1 cellular context compared by ENCODE assay signal in the genomic region with DNA sequence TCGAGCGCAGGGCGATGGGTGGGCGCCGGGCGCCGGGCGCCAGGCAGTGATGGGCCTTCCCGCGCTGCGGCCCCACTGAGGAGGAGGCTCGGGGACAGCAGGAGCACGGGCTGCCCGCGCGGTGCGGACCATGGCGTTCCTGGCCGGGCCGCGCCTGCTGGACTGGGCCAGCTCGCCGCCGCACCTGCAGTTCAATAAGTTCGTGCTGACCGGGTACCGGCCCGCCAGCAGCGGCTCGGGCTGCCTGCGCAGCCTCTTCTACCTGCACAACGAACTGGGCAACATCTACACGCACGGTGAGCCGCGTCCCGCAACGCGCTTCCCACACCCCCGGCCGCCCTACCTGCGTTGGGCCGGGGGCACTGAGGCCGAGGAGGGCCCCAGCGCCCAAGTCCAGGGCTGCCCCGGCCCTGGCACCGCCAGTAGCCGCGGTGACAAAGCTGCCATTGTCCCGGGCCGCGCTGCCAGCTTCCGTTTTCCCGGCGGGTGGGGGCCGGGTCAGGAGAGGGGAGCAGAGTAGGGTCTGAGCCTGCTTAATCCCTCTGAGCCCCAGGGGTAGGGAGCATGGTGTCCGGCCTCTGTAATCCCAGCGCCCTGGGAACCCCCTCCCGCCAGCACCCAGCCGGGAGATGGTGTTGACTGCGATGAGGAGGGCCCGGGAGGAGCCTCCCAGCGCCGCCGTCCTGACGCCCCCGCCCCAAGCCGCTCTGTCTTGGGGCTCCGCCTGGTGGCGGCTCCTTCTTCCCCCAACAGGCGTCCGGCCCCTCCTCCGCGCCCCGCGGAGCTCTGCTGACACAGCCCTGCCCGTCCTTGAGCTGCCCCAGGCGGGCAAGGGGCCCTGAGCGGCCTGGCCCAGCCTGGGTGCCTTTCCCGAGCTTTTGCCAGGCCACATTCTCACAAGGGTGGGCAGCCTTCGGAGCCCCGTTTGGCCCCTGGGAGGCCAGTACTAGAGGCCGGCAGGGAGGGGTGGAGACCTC.
A peak's percentile ranks its signal among the peaks of the same experiment; 100 is the strongest.
TF ChIP-seq lines count a peak whose summit lies in the region.

No MANE protein-coding gene starts in this region.

TF ChIP-seq in K562, 482 proteins besides CTCF, POLR2A, EP300 and RAD21 (continued from another document and continues in another):
- TF ChIP-seq, protein P1, sequence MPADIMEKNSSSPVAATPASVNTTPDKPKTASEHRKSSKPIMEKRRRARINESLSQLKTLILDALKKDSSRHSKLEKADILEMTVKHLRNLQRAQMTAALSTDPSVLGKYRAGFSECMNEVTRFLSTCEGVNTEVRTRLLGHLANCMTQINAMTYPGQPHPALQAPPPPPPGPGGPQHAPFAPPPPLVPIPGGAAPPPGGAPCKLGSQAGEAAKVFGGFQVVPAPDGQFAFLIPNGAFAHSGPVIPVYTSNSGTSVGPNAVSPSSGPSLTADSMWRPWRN (IDR thresholded peaks at IDR 0.05; ENCODE audit: low read depth), result no peak
- no peak for TF ChIP-seq HSF4 (CRISPR knock-in tag; IDR thresholded peaks at IDR 0.05; ENCODE audit: borderline replicate concordance)
- peak; percentile 62; the same call in 1 of the 2 replicates for TF ChIP-seq KAT7 (CRISPR knock-in tag; IDR thresholded peaks at IDR 0.05; ENCODE audit: borderline replicate concordance)
- TF ChIP-seq, protein P2, sequence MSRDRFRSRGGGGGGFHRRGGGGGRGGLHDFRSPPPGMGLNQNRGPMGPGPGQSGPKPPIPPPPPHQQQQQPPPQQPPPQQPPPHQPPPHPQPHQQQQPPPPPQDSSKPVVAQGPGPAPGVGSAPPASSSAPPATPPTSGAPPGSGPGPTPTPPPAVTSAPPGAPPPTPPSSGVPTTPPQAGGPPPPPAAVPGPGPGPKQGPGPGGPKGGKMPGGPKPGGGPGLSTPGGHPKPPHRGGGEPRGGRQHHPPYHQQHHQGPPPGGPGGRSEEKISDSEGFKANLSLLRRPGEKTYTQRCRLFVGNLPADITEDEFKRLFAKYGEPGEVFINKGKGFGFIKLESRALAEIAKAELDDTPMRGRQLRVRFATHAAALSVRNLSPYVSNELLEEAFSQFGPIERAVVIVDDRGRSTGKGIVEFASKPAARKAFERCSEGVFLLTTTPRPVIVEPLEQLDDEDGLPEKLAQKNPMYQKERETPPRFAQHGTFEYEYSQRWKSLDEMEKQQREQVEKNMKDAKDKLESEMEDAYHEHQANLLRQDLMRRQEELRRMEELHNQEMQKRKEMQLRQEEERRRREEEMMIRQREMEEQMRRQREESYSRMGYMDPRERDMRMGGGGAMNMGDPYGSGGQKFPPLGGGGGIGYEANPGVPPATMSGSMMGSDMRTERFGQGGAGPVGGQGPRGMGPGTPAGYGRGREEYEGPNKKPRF (IDR thresholded peaks at IDR 0.05; ENCODE audit: low read depth, low read length), result no peak
- TF ChIP-seq HDAC1 (IDR thresholded peaks at IDR 0.05), result peak in 1 of 2 experiments; percentile 56; a peak in 2 of 4 replicates
- TF ChIP-seq ZKSCAN1 (IDR thresholded peaks at IDR 0.05; ENCODE audit: low read depth, low read length), result no peak
- TF ChIP-seq NFATC3 (IDR thresholded peaks at IDR 0.05), result no peak
- TF ChIP-seq ZNF583 (CRISPR knock-in tag; IDR thresholded peaks at IDR 0.05), result 0 out of 2 replicates have a peak, but pooled peaks have one; percentile 46
- TF ChIP-seq ESRRB (CRISPR knock-in tag; IDR thresholded peaks at IDR 0.05; ENCODE audit: borderline replicate concordance), result no peak
- TF ChIP-seq BRCA1 (IDR thresholded peaks at IDR 0.05), result no peak
- no peak for TF ChIP-seq BRCA1 (CRISPR knock-in tag; IDR thresholded peaks at IDR 0.05)
- TF ChIP-seq, protein P3, sequence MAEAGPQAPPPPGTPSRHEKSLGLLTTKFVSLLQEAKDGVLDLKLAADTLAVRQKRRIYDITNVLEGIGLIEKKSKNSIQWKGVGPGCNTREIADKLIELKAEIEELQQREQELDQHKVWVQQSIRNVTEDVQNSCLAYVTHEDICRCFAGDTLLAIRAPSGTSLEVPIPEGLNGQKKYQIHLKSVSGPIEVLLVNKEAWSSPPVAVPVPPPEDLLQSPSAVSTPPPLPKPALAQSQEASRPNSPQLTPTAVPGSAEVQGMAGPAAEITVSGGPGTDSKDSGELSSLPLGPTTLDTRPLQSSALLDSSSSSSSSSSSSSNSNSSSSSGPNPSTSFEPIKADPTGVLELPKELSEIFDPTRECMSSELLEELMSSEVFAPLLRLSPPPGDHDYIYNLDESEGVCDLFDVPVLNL (CRISPR knock-in tag; IDR thresholded peaks at IDR 0.05; ENCODE audit: low read depth), result no peak
- no peak for TF ChIP-seq CBX2 (IDR thresholded peaks at IDR 0.05; ENCODE audit: insufficient read depth, low read length, poor library complexity, severe bottlenecking)
- TF ChIP-seq COPS2 (conservative IDR thresholded peaks at IDR 0.05), result no peak
- TF ChIP-seq HDGF (IDR thresholded peaks at IDR 0.05), result no peak
- no peak for TF ChIP-seq GTF2F1 (IDR thresholded peaks at IDR 0.05; ENCODE audit: low read depth, low read length)
- TF ChIP-seq, protein P4, sequence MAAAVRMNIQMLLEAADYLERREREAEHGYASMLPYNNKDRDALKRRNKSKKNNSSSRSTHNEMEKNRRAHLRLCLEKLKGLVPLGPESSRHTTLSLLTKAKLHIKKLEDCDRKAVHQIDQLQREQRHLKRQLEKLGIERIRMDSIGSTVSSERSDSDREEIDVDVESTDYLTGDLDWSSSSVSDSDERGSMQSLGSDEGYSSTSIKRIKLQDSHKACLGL (CRISPR knock-in tag; IDR thresholded peaks at IDR 0.05; ENCODE audit: borderline replicate concordance, poor library complexity, severe bottlenecking), result no peak
- no peak for TF ChIP-seq TAF15 (IDR thresholded peaks at IDR 0.05; ENCODE audit: low read depth, low read length)
- no peak for TF ChIP-seq SMAD2 (IDR thresholded peaks at IDR 0.05; ENCODE audit: low read depth, low read length)
- no peak for TF ChIP-seq ZNF668 (CRISPR knock-in tag; IDR thresholded peaks at IDR 0.05)
- TF ChIP-seq ZNF780A (CRISPR knock-in tag; IDR thresholded peaks at IDR 0.05), result no peak
- TF ChIP-seq, protein P5, sequence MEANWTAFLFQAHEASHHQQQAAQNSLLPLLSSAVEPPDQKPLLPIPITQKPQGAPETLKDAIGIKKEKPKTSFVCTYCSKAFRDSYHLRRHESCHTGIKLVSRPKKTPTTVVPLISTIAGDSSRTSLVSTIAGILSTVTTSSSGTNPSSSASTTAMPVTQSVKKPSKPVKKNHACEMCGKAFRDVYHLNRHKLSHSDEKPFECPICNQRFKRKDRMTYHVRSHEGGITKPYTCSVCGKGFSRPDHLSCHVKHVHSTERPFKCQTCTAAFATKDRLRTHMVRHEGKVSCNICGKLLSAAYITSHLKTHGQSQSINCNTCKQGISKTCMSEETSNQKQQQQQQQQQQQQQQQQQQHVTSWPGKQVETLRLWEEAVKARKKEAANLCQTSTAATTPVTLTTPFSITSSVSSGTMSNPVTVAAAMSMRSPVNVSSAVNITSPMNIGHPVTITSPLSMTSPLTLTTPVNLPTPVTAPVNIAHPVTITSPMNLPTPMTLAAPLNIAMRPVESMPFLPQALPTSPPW (CRISPR knock-in tag; IDR thresholded peaks at IDR 0.05), result peak; percentile 93
- TF ChIP-seq, protein P6, sequence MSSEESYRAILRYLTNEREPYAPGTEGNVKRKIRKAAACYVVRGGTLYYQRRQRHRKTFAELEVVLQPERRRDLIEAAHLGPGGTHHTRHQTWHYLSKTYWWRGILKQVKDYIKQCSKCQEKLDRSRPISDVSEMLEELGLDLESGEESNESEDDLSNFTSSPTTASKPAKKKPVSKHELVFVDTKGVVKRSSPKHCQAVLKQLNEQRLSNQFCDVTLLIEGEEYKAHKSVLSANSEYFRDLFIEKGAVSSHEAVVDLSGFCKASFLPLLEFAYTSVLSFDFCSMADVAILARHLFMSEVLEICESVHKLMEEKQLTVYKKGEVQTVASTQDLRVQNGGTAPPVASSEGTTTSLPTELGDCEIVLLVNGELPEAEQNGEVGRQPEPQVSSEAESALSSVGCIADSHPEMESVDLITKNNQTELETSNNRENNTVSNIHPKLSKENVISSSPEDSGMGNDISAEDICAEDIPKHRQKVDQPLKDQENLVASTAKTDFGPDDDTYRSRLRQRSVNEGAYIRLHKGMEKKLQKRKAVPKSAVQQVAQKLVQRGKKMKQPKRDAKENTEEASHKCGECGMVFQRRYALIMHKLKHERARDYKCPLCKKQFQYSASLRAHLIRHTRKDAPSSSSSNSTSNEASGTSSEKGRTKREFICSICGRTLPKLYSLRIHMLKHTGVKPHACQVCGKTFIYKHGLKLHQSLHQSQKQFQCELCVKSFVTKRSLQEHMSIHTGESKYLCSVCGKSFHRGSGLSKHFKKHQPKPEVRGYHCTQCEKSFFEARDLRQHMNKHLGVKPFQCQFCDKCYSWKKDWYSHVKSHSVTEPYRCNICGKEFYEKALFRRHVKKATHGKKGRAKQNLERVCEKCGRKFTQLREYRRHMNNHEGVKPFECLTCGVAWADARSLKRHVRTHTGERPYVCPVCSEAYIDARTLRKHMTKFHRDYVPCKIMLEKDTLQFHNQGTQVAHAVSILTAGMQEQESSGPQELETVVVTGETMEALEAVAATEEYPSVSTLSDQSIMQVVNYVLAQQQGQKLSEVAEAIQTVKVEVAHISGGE (CRISPR knock-in tag; IDR thresholded peaks at IDR 0.05), result no peak
- peak; percentile 23; the same call in 1 of the 2 replicates for TF ChIP-seq ARID1B (IDR thresholded peaks at IDR 0.05)
- TF ChIP-seq CEBPB (tag; IDR thresholded peaks at IDR 0.05), result no peak
- 0 out of 2 replicates have a peak, but pooled peaks have one; percentile 33 for TF ChIP-seq TGIF2 (CRISPR knock-in tag; IDR thresholded peaks at IDR 0.05)
- TF ChIP-seq, protein P7, sequence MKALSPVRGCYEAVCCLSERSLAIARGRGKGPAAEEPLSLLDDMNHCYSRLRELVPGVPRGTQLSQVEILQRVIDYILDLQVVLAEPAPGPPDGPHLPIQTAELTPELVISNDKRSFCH (CRISPR knock-in tag; IDR thresholded peaks at IDR 0.05), result no peak
- TF ChIP-seq, protein P7 (tag; IDR thresholded peaks at IDR 0.05), result no peak
- TF ChIP-seq, protein P8, sequence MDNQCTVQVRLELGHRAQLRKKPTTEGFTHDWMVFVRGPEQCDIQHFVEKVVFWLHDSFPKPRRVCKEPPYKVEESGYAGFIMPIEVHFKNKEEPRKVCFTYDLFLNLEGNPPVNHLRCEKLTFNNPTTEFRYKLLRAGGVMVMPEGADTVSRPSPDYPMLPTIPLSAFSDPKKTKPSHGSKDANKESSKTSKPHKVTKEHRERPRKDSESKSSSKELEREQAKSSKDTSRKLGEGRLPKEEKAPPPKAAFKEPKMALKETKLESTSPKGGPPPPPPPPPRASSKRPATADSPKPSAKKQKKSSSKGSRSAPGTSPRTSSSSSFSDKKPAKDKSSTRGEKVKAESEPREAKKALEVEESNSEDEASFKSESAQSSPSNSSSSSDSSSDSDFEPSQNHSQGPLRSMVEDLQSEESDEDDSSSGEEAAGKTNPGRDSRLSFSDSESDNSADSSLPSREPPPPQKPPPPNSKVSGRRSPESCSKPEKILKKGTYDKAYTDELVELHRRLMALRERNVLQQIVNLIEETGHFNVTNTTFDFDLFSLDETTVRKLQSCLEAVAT (IDR thresholded peaks at IDR 0.05), result no peak
- TF ChIP-seq ARID2 (IDR thresholded peaks at IDR 0.05), result no peak
- TF ChIP-seq, protein P9, sequence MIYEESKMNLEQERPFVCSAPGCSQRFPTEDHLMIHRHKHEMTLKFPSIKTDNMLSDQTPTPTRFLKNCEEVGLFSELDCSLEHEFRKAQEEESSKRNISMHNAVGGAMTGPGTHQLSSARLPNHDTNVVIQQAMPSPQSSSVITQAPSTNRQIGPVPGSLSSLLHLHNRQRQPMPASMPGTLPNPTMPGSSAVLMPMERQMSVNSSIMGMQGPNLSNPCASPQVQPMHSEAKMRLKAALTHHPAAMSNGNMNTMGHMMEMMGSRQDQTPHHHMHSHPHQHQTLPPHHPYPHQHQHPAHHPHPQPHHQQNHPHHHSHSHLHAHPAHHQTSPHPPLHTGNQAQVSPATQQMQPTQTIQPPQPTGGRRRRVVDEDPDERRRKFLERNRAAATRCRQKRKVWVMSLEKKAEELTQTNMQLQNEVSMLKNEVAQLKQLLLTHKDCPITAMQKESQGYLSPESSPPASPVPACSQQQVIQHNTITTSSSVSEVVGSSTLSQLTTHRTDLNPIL (CRISPR knock-in tag; IDR thresholded peaks at IDR 0.05), result no peak
- TF ChIP-seq, protein P10, sequence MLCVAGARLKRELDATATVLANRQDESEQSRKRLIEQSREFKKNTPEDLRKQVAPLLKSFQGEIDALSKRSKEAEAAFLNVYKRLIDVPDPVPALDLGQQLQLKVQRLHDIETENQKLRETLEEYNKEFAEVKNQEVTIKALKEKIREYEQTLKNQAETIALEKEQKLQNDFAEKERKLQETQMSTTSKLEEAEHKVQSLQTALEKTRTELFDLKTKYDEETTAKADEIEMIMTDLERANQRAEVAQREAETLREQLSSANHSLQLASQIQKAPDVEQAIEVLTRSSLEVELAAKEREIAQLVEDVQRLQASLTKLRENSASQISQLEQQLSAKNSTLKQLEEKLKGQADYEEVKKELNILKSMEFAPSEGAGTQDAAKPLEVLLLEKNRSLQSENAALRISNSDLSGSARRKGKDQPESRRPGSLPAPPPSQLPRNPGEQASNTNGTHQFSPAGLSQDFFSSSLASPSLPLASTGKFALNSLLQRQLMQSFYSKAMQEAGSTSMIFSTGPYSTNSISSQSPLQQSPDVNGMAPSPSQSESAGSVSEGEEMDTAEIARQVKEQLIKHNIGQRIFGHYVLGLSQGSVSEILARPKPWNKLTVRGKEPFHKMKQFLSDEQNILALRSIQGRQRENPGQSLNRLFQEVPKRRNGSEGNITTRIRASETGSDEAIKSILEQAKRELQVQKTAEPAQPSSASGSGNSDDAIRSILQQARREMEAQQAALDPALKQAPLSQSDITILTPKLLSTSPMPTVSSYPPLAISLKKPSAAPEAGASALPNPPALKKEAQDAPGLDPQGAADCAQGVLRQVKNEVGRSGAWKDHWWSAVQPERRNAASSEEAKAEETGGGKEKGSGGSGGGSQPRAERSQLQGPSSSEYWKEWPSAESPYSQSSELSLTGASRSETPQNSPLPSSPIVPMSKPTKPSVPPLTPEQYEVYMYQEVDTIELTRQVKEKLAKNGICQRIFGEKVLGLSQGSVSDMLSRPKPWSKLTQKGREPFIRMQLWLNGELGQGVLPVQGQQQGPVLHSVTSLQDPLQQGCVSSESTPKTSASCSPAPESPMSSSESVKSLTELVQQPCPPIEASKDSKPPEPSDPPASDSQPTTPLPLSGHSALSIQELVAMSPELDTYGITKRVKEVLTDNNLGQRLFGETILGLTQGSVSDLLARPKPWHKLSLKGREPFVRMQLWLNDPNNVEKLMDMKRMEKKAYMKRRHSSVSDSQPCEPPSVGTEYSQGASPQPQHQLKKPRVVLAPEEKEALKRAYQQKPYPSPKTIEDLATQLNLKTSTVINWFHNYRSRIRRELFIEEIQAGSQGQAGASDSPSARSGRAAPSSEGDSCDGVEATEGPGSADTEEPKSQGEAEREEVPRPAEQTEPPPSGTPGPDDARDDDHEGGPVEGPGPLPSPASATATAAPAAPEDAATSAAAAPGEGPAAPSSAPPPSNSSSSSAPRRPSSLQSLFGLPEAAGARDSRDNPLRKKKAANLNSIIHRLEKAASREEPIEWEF (CRISPR knock-in tag; IDR thresholded peaks at IDR 0.05), result no peak
- peak; percentile 56; the same call in 1 of the 2 replicates for TF ChIP-seq RB1 (IDR thresholded peaks at IDR 0.05; ENCODE audit: low read depth)
- no peak for TF ChIP-seq DNMT1 (IDR thresholded peaks at IDR 0.05)
- TF ChIP-seq FOXJ2 (tag; IDR thresholded peaks at IDR 0.05), result no peak
- TF ChIP-seq MYC (IDR thresholded peaks at IDR 0.05; ENCODE audit: low read depth, low read length), result no peak
- TF ChIP-seq MYC (CRISPR knock-in tag; IDR thresholded peaks at IDR 0.05; ENCODE audit: borderline replicate concordance, low read depth), result no peak; the same call in 1 of the 2 replicates
- peak; percentile 81; the same call in 1 of the 2 replicates for TF ChIP-seq XRCC5 (IDR thresholded peaks at IDR 0.05; ENCODE audit: low read depth, low read length)
- no peak for TF ChIP-seq NELFE (IDR thresholded peaks at IDR 0.05; ENCODE audit: insufficient read depth, insufficient read length)
- no peak for TF ChIP-seq ZNF184 (CRISPR knock-in tag; IDR thresholded peaks at IDR 0.05)
- TF ChIP-seq HNRNPK (IDR thresholded peaks at IDR 0.05; ENCODE audit: low read depth, low read length, poor library complexity, severe bottlenecking), result no peak
- TF ChIP-seq MECOM (CRISPR knock-in tag; IDR thresholded peaks at IDR 0.05), result no peak
